In the genomic region with DNA sequence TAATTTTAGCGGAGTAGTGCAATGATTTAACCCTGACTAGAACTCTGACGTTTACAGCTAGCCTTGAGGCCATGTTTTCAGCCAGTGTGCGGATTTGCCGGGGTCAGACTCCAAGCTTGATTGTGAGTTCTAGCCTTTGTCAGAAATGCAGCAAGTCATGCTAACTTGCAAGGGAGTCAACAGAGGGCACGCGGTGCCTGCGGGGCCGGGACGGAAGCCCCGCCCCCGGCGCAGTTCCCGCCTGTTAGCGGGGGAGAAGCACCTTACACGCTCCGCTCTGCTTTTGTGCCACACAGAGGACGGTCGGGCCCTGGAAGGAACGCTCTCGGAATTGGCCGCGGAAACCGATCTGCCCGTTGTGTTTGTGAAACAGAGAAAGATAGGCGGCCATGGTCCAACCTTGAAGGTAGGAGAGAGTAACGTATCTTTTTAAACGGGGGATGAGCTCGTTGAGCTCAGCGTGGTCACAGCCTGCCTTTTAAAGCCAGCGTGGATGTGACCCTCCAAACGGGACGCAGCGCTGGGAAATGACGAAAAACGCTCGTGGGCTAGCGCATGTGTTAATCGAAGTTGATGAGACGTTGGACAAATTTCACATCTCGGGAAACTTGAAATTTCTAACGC, we compare ENCODE assay signal across 8 cellular contexts. TPM values are rescaled to one million over a fixed set of nuclear protein-coding genes. Genes with fewer than 3 reads are reported as not detected.
A peak's percentile ranks its signal among the peaks of the same experiment; 100 is the strongest.
DNase-seq lines count a peak whose midpoint lies in the region; ATAC-seq and TF ChIP-seq lines count a peak whose summit lies in the region.

No MANE protein-coding gene starts in this region.

- intact Hi-C loops in esophagus squamous epithelium (cut with DNase I), result loop anchor here (5.0 kb wide), 1 partner anchor 71 kb away; a partner anchor contains a TSS

- peak in 1 of 6 experiments; percentile 8 for TF ChIP-seq CTCF in esophagus squamous epithelium (IDR thresholded peaks at IDR 0.05)

- H3K4me3 Mint-ChIP-seq in stimulated activated effector memory CD8-positive, alpha-beta T cell treated with anti-CD3 and anti-CD28 coated beads, Interleukin-12 subunit alpha, Interleukin-12 subunit beta, amount 100 ng/mL, for 72 hours, result peak overlapping the region; percentile 99

- peaks cover 29% of the 10 kb centered on the region for H3K4me1 Mint-ChIP-seq in stimulated activated effector memory CD8-positive, alpha-beta T cell treated with anti-CD3 and anti-CD28 coated beads, Interleukin-12 subunit alpha, Interleukin-12 subunit beta, amount 100 ng/mL, for 72 hours

- H3K36me3 ChIP-seq in esophagus squamous epithelium, result peaks cover 0 to 33% (median 10%) of the 10 kb centered on the region in 3 donors

- no peaks in the 10 kb centered on the region for H3K9me3 Mint-ChIP-seq in stimulated activated effector memory CD8-positive, alpha-beta T cell treated with anti-CD3 and anti-CD28 coated beads, Interleukin-12 subunit alpha, Interleukin-12 subunit beta, amount 100 ng/mL, for 72 hours

- peak overlapping the region; percentile 100 for H3K27ac Mint-ChIP-seq in stimulated activated effector memory CD8-positive, alpha-beta T cell treated with anti-CD3 and anti-CD28 coated beads, Interleukin-12 subunit alpha, Interleukin-12 subunit beta, amount 100 ng/mL, for 72 hours

- H3K27me3 ChIP-seq in esophagus squamous epithelium, result no peaks in the 10 kb centered on the region

- ATAC-seq in GM21717 (IDR thresholded peaks at IDR 0.05; ENCODE audit: unreplicated experiment), result peak; percentile 41
- peak; percentile 76 for ATAC-seq in stimulated activated effector memory CD8-positive, alpha-beta T cell treated with anti-CD3 and anti-CD28 coated beads, Interleukin-12 subunit alpha, Interleukin-12 subunit beta, amount 100 ng/mL, for 72 hours

- H3K9me3 ChIP-seq in esophagus squamous epithelium, result no peaks in the 10 kb centered on the region

- H3K27ac ChIP-seq in esophagus squamous epithelium, result peak overlapping the region; percentile 95 to 97 (median 95)

- WGBS in esophagus squamous epithelium, 2 donors, result 0 to 1% methylated on average over 18 to 19 of the region's 41 CpGs

- peaks cover 8 to 65% (median 24%) of the 10 kb centered on the region in 3 donors for H3K4me1 ChIP-seq in esophagus squamous epithelium

- peak overlapping the region; percentile 43 to 84 (median 66) for H3K4me3 ChIP-seq in esophagus squamous epithelium

- peaks cover 66% of the 10 kb centered on the region for H3K36me3 Mint-ChIP-seq in stimulated activated effector memory CD8-positive, alpha-beta T cell treated with anti-CD3 and anti-CD28 coated beads, Interleukin-12 subunit alpha, Interleukin-12 subunit beta, amount 100 ng/mL, for 72 hours

- peak in 3 of 4 donors; percentile 86 to 94 (median 91) for TF ChIP-seq POLR2A in esophagus squamous epithelium (IDR thresholded peaks at IDR 0.05)

- DNase-seq in DMS114 treated with DMSO at 0.1 percent for 48 hours (lab: John Stamatoyannopoulos, UW; ENCODE audit: unreplicated experiment), result peak; percentile 63
- peak; percentile 73 for DNase-seq in KG1 (lab: John Stamatoyannopoulos, UW)
- DNase-seq in activated T-cell treated with anti-CD3 and anti-CD28 coated beads, Interleukin-2, amount 50 U/mL, for 48 hours, result peak; percentile 90 to 91
- peak; percentile 17 for DNase-seq in esophagus squamous epithelium (lab: John Stamatoyannopoulos, UW)
- peak; percentile 84 for DNase-seq in myocyte (ENCODE audit: low read depth)
- DNase-seq in stimulated activated effector memory CD8-positive, alpha-beta T cell treated with anti-CD3 and anti-CD28 coated beads, Interleukin-12 subunit alpha, Interleukin-12 subunit beta, amount 100 ng/mL, for 72 hours (ENCODE audit: low spot score in 2 of 2), result peak; percentile 76 to 87

TF ChIP-seq in PFSK-1, 5 proteins besides CTCF, POLR2A, EP300 and RAD21:
- TF ChIP-seq TAF1 (IDR thresholded peaks at IDR 0.05; ENCODE audit: borderline replicate concordance, insufficient read depth, low read length), result peak; percentile 80
- TF ChIP-seq FOXP2 (optimal IDR thresholded peaks at IDR 0.05; ENCODE audit: borderline replicate concordance, extremely low read depth, extremely low read length, insufficient read depth), result peak; percentile 90
- peak; percentile 97 for TF ChIP-seq SIN3A (IDR thresholded peaks at IDR 0.05; ENCODE audit: borderline replicate concordance, insufficient read depth, low read length)
- TF ChIP-seq, protein P1, sequence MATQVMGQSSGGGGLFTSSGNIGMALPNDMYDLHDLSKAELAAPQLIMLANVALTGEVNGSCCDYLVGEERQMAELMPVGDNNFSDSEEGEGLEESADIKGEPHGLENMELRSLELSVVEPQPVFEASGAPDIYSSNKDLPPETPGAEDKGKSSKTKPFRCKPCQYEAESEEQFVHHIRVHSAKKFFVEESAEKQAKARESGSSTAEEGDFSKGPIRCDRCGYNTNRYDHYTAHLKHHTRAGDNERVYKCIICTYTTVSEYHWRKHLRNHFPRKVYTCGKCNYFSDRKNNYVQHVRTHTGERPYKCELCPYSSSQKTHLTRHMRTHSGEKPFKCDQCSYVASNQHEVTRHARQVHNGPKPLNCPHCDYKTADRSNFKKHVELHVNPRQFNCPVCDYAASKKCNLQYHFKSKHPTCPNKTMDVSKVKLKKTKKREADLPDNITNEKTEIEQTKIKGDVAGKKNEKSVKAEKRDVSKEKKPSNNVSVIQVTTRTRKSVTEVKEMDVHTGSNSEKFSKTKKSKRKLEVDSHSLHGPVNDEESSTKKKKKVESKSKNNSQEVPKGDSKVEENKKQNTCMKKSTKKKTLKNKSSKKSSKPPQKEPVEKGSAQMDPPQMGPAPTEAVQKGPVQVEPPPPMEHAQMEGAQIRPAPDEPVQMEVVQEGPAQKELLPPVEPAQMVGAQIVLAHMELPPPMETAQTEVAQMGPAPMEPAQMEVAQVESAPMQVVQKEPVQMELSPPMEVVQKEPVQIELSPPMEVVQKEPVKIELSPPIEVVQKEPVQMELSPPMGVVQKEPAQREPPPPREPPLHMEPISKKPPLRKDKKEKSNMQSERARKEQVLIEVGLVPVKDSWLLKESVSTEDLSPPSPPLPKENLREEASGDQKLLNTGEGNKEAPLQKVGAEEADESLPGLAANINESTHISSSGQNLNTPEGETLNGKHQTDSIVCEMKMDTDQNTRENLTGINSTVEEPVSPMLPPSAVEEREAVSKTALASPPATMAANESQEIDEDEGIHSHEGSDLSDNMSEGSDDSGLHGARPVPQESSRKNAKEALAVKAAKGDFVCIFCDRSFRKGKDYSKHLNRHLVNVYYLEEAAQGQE (IDR thresholded peaks at IDR 0.05; ENCODE audit: insufficient read depth in 1 of 2, low read depth in 2 of 2, low read length in 2 of 2), result no peak; a peak in 1 of 4 replicates
- TF ChIP-seq POLR2AphosphoS5 (IDR thresholded peaks at IDR 0.05; ENCODE audit: low read depth, low read length), result peak; percentile 64; the same call in 1 of the 2 replicates

RNA-seq across cellular contexts. Expression of a gene that starts 14.8 kb away (rescaled TPM):
- 0.44 TPM for polyA plus RNA-seq in PFSK-1 (2012; ENCODE audit: insufficient read length, low read depth)
- total RNA-seq in esophagus squamous epithelium (10 to 100 TPM in 2 of 4 donors, 1 to 10 TPM in 2; 1.8 to 17.1 (median 7.0) TPM), myocyte (0.88 and 1.7 TPM in 2 replicates)
- 1.1 TPM for polyA plus RNA-seq in myocyte (2012)

Comparison
In these comparisons a context has a peak if more than half of its experiments do, and no peak if none do; other contexts are left out.
1. Peak in every context shown above with its lines: DNase-seq, ATAC-seq, H3K4me3 ChIP-seq and H3K27ac ChIP-seq.
2. DNase-seq: peak in every context shown above with its lines; median percentile 90 in activated T-cell treated with anti-CD3 and anti-CD28 coated beads, Interleukin-2, amount 50 U/mL, for 48 hours; 84 in myocyte; 82 in stimulated activated effector memory CD8-positive, alpha-beta T cell treated with anti-CD3 and anti-CD28 coated beads, Interleukin-12 subunit alpha, Interleukin-12 subunit beta, amount 100 ng/mL, for 72 hours; 73 in KG1; 63 in DMS114 treated with DMSO at 0.1 percent for 48 hours; 17 in esophagus squamous epithelium.